13 cellular contexts compared by ENCODE assay signal in the genomic region with DNA sequence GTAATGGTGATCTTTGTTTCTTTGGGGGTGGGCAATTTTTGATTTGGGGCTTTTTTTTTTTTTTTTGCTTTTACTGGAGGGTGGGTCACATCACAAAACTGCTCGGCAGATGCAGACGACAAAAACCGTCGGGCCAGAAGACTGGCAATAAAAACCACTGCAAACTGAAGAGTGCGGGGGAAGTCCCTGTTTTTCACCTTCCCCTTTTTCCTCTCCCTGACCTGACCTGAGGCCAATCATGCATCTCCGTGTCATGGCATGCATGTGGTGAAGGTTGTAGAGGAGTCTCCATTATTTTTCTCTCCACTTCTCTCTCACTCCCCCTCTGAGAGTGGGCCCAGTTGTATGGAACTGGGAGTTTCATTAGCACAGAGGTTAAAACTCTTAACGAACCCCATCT. TPM values are rescaled to one million over a fixed set of nuclear protein-coding genes. Genes with fewer than 3 reads are reported as not detected.
DNase-seq lines count a peak whose midpoint lies in the region; ATAC-seq and TF ChIP-seq lines count a peak whose summit lies in the region.
"Had no signal": no experiment of that assay in that cellular context is flagged by ENCODE, and none has a peak within 500 bp of the region (broad histone marks: within the 10 kb centered on the region; RNA-seq: fewer than 3 reads in every experiment).

No MANE protein-coding gene starts in this region.

- DNase-seq in OCI-LY7 (ENCODE audit: low spot score) (peak; percentile 5), Karpas-422 (no peak), NCI-H1092 (lab: John Stamatoyannopoulos, UW) (no peak), GM23248 (no peak), iPS-NIHi11 (ENCODE audit: low spot score) (no peak)
- DNase-seq: activated naive CD8-positive, alpha-beta T cell treated with anti-CD3 and anti-CD28 coated beads, Interleukin-2, amount 50 U/mL, for 24 hours; esophagus squamous epithelium; NCI-H524 treated with DMSO at 0.1 percent for 48 hours; SHP77 had no signal

- no peaks in the 10 kb centered on the region for H3K9me3 ChIP-seq in OCI-LY7 (ENCODE audit: low read length)
- no peaks in the 10 kb centered on the region for H3K9me3 ChIP-seq in Karpas-422 (ENCODE audit: low read length)
- no peaks in the 10 kb centered on the region for H3K9me3 ChIP-seq in GM23248 (ENCODE audit: low read depth)
- H3K9me3 ChIP-seq: esophagus squamous epithelium had no signal

- BruUV-seq in OCI-LY7 (replicated peaks; lab: Mats Ljungman, UMichigan): no TSS peak

- H3K79me2 ChIP-seq in OCI-LY7 (ENCODE audit: insufficient read depth, low read depth, low read length) (no peaks in the 10 kb centered on the region), Karpas-422 (ENCODE audit: low read length) (no peaks in the 10 kb centered on the region), GM23248 (ENCODE audit: insufficient read depth) (no peaks in the 10 kb centered on the region)

- peak; percentile 99 for ATAC-seq in GM18511 (IDR thresholded peaks at IDR 0.05; ENCODE audit: unreplicated experiment)
- peak; percentile 88 for ATAC-seq in GM21515 (IDR thresholded peaks at IDR 0.05; ENCODE audit: unreplicated experiment)
- peak; percentile 67 for ATAC-seq in HG03060 (IDR thresholded peaks at IDR 0.05; ENCODE audit: low read depth, unreplicated experiment)
- ATAC-seq: activated naive CD8-positive, alpha-beta T cell treated with anti-CD3 and anti-CD28 coated beads, Interleukin-2, amount 50 U/mL, for 24 hours had no signal

- CTCF ChIA-PET in OCI-LY7 (lab: Charles Lee; ENCODE audit: unreplicated experiment): no interaction called here

- no peaks in the 10 kb centered on the region for H3K9me2 ChIP-seq in OCI-LY7 (ENCODE audit: insufficient read depth, low read length)
- no peaks in the 10 kb centered on the region for H3K9me2 ChIP-seq in Karpas-422 (replicated peaks; ENCODE audit: insufficient read depth, low read length)
- H3K9me2 ChIP-seq in GM23248 (ENCODE audit: insufficient read depth): no peaks in the 10 kb centered on the region

- no peaks in the 10 kb centered on the region for H3K27me3 ChIP-seq in Karpas-422 (ENCODE audit: low read length)
- peaks cover 18% of the 10 kb centered on the region; the same call in 1 of the 2 replicates for H3K27me3 ChIP-seq in GM23248 (replicated peaks; ENCODE audit: insufficient read depth)

- H4K20me1 ChIP-seq in OCI-LY7 (ENCODE audit: insufficient read depth, low read length): no peaks in the 10 kb centered on the region
- H4K20me1 ChIP-seq in Karpas-422 (ENCODE audit: insufficient read depth, low read depth, low read length): no peaks in the 10 kb centered on the region
- H4K20me1 ChIP-seq in GM23248 (ENCODE audit: insufficient read depth): no peaks in the 10 kb centered on the region

- H3K4me2 ChIP-seq in OCI-LY7 (ENCODE audit: low read length): no peak overlapping the region
- H3K4me2 ChIP-seq in Karpas-422 (ENCODE audit: low read depth, low read length, poor library complexity, severe bottlenecking): no peak overlapping the region
- H3K4me2 ChIP-seq in GM23248 (ENCODE audit: unreplicated experiment): no peak overlapping the region

- H2AFZ ChIP-seq in OCI-LY7 (ENCODE audit: low read length) (no peak overlapping the region), Karpas-422 (ENCODE audit: low read length) (no peak overlapping the region), GM23248 (no peak overlapping the region)

- in situ Hi-C loops in GM23248 (cut with MboI): no loop called here

- H3K4me3 ChIP-seq in OCI-LY7 (ENCODE audit: low read depth, low read length, poor library complexity, severe bottlenecking) (no peak overlapping the region), Karpas-422 (ENCODE audit: low read length) (no peak overlapping the region), GM23248 (no peak overlapping the region)
- H3K4me3 ChIP-seq: esophagus squamous epithelium had no signal

- H3F3A ChIP-seq in GM23248 (ENCODE audit: insufficient read depth): no peaks in the 10 kb centered on the region

- no peak for TF ChIP-seq CTCF in OCI-LY7 (conservative IDR thresholded peaks at IDR 0.05; ENCODE audit: low read length)

- WGBS in GM23248 (ENCODE audit: low coverage in 1 of 2, low lambda C conversion rate in 2 of 2, missing lambda C conversion rate in 2 of 2), 2 experiments: 54 to 59% methylated on average over 7 of the region's 7 CpGs

- POLR2A ChIA-PET in OCI-LY7 (lab: Charles Lee): interaction anchor here (0.6 kb wide), 3 partner anchors 10 to 64 kb away, joined by 3 read pairs; no protein-coding TSS in a partner anchor

- intact Hi-C loops in OCI-LY7 (cut with micrococcal nuclease; ENCODE audit: unreplicated experiment): no loop called here

- H3K4me1 ChIP-seq in OCI-LY7 (ENCODE audit: insufficient read depth, low read length, poor library complexity, severe bottlenecking): no peaks in the 10 kb centered on the region
- no peaks in the 10 kb centered on the region for H3K4me1 ChIP-seq in Karpas-422 (ENCODE audit: low read length)
- H3K4me1 ChIP-seq in GM23248 (ENCODE audit: insufficient read depth): no peaks in the 10 kb centered on the region
- H3K4me1 ChIP-seq: esophagus squamous epithelium had no signal

- H3K36me3 ChIP-seq in OCI-LY7 (ENCODE audit: insufficient read depth, low read length) (no peaks in the 10 kb centered on the region), Karpas-422 (ENCODE audit: insufficient read depth, low read length) (no peaks in the 10 kb centered on the region), GM23248 (ENCODE audit: low read depth) (no peaks in the 10 kb centered on the region)
- H3K36me3 ChIP-seq: esophagus squamous epithelium had no signal

- H3K27ac ChIP-seq in OCI-LY7 (ENCODE audit: low read depth, low read length, poor library complexity, severe bottlenecking): no peak overlapping the region
- H3K27ac ChIP-seq in Karpas-422 (ENCODE audit: low read length): no peak overlapping the region
- H3K27ac ChIP-seq in GM23248: no peak overlapping the region
- H3K27ac ChIP-seq: esophagus squamous epithelium, HL-60 had no signal

- no peak overlapping the region for H3K9ac ChIP-seq in Karpas-422 (ENCODE audit: low read length)
- H3K9ac ChIP-seq in GM23248: no peak overlapping the region

RNA-seq across cellular contexts. Expression of a gene that starts 57.5 kb away (rescaled TPM):
- total RNA-seq in OCI-LY7 (2014; rRNA removed; shearing (Covaris generic)): 13.3 and 15.8 TPM in 2 replicates
- 46.3 and 50.4 TPM in 2 replicates for total RNA-seq in OCI-LY7 (2022)
- total RNA-seq in Karpas-422 (2014; rRNA removed; shearing (Covaris generic); ENCODE audit: low replicate concordance): 38.7 and 68.3 TPM in 2 replicates
- 25.7 and 35.6 TPM in 2 replicates for total RNA-seq in GM23248 (2014; rRNA removed; shearing (Covaris generic))
- 37.4 and 41.8 TPM in 2 replicates for polyA plus RNA-seq in GM23248 (2016; fragmentation: Nextera tagmentation; extraction: Ambion mirVana)

RNA-seq across cellular contexts. Expression of a gene that starts 57.5 kb away (rescaled TPM):
- 26.9 and 53.9 TPM in 2 replicates for total RNA-seq in OCI-LY7 (2014; rRNA removed; shearing (Covaris generic))
- total RNA-seq in OCI-LY7 (2022): 69.4 and 73.6 TPM in 2 replicates
- total RNA-seq in Karpas-422 (2014; rRNA removed; shearing (Covaris generic); ENCODE audit: low replicate concordance): 84.6 and 90.9 TPM in 2 replicates
- 58.6 and 71.5 TPM in 2 replicates for total RNA-seq in GM23248 (2014; rRNA removed; shearing (Covaris generic))
- 74.7 and 79.8 TPM in 2 replicates for polyA plus RNA-seq in GM23248 (2016; fragmentation: Nextera tagmentation; extraction: Ambion mirVana)
